Comparison of ENCODE assay signal across 8 cellular contexts in genomic region chr12:131755305-131756113, GRCh38. TPM values are rescaled to one million over a fixed set of nuclear protein-coding genes. Genes with fewer than 3 reads are reported as not detected.
A peak's percentile ranks its signal among the peaks of the same experiment; 100 is the strongest.
DNase-seq lines count a peak whose midpoint lies in the region; ATAC-seq and TF ChIP-seq lines count a peak whose summit lies in the region.

No MANE protein-coding gene starts in this region.

- no TSS peak for BruUV-seq in A673 (replicated peaks; lab: Mats Ljungman, UMichigan)

- intact Hi-C loops in A673 (cut with micrococcal nuclease; ENCODE audit: unreplicated experiment) = loop anchor here (5.0 kb wide), 1 partner anchor 77 kb away; no protein-coding TSS in a partner anchor
- intact Hi-C loops in left colon (cut with DNase I, micrococcal nuclease) = no loop called here
- intact Hi-C loops in prostate gland (cut with DNase I) = no loop called here

- no peaks in the 10 kb centered on the region for H3K27me3 Mint-ChIP-seq in activated CD4-positive, alpha-beta memory T cell treated with anti-CD3 and anti-CD28 coated beads, Interleukin-2, amount 10 ng/mL, durations not matched to agents 7 days and 5 days

- H3K9me3 ChIP-seq in A673 (ENCODE audit: low read depth, low read length, poor library complexity, severe bottlenecking) (no peaks in the 10 kb centered on the region), prostate gland (no peaks in the 10 kb centered on the region)

- peaks cover 75% of the 10 kb centered on the region for H3K36me3 Mint-ChIP-seq in activated CD4-positive, alpha-beta memory T cell treated with anti-CD3 and anti-CD28 coated beads, Interleukin-2, amount 10 ng/mL, durations not matched to agents 7 days and 5 days (ENCODE audit: low read depth)

- H3K4me3 ChIP-seq in A673 (ENCODE audit: low read depth, low read length, poor library complexity, severe bottlenecking) (no peak overlapping the region), prostate gland (no peak overlapping the region)

- CTCF ChIA-PET in A673 (lab: Charles Lee) = no interaction called here
- CTCF ChIA-PET in activated CD4-positive, alpha-beta memory T cell treated with anti-CD3 and anti-CD28 coated beads, Interleukin-2, amount 10 ng/mL, durations not matched to agents 7 days and 5 days (lab: Charles Lee) = interaction anchor here (0.7 to 1.5 kb wide), 9 partner anchors 9 to 75 kb away, joined by 3 to 6 read pairs (median 5); no protein-coding TSS in a partner anchor

- H3K27me3 ChIP-seq in A673 (replicated peaks; ENCODE audit: insufficient read depth, low read depth, low read length, poor library complexity) (no peaks in the 10 kb centered on the region), prostate gland (replicated peaks; ENCODE audit: insufficient read depth) (no peaks in the 10 kb centered on the region)

- H3K9me3 Mint-ChIP-seq in activated CD4-positive, alpha-beta memory T cell treated with anti-CD3 and anti-CD28 coated beads, Interleukin-2, amount 10 ng/mL, durations not matched to agents 7 days and 5 days = peaks cover 2% of the 10 kb centered on the region

- peak; percentile 71 for TF ChIP-seq CTCF in A673 (conservative IDR thresholded peaks at IDR 0.05; ENCODE audit: low read depth, low read length)
- TF ChIP-seq CTCF in prostate gland (IDR thresholded peaks at IDR 0.05) = no peak

- H3K4me3 Mint-ChIP-seq in activated CD4-positive, alpha-beta memory T cell treated with anti-CD3 and anti-CD28 coated beads, Interleukin-2, amount 10 ng/mL, durations not matched to agents 7 days and 5 days = no peak overlapping the region

- H3K27ac Mint-ChIP-seq in activated CD4-positive, alpha-beta memory T cell treated with anti-CD3 and anti-CD28 coated beads, Interleukin-2, amount 10 ng/mL, durations not matched to agents 7 days and 5 days = no peak overlapping the region

- H3K36me3 ChIP-seq in A673 (ENCODE audit: insufficient read depth, low read length, poor library complexity, severe bottlenecking) (peaks cover 69% of the 10 kb centered on the region), prostate gland (peaks cover 22 to 26% of the 10 kb centered on the region in 2 donors)

- POLR2A ChIA-PET in A673 (lab: Charles Lee; ENCODE audit: low non-redundant PET) = interaction anchor here (0.5 kb wide), 1 partner anchor 26 kb away, joined by 3 read pairs; no protein-coding TSS in a partner anchor
- POLR2A ChIA-PET in activated CD4-positive, alpha-beta memory T cell treated with anti-CD3 and anti-CD28 coated beads, Interleukin-2, amount 10 ng/mL, durations not matched to agents 7 days and 5 days (lab: Charles Lee) = no interaction called here

- no peaks in the 10 kb centered on the region for H3K4me1 ChIP-seq in A673 (ENCODE audit: insufficient read depth, low read length, poor library complexity, severe bottlenecking)
- H3K4me1 ChIP-seq in prostate gland (replicated peaks) = no peaks in the 10 kb centered on the region

- ATAC-seq in left colon (peak; percentile 52), GM19452 (IDR thresholded peaks at IDR 0.05; ENCODE audit: unreplicated experiment) (no peak), HG02763 (IDR thresholded peaks at IDR 0.05; ENCODE audit: unreplicated experiment) (no peak)

- H3K27ac ChIP-seq in A673 (ENCODE audit: low read depth, low read length, poor library complexity, severe bottlenecking) (no peak overlapping the region), prostate gland (no peak overlapping the region)

- 82% methylated on average over 16 of the region's 16 CpGs for WGBS in prostate gland

- peaks cover 2% of the 10 kb centered on the region for H3K4me1 Mint-ChIP-seq in activated CD4-positive, alpha-beta memory T cell treated with anti-CD3 and anti-CD28 coated beads, Interleukin-2, amount 10 ng/mL, durations not matched to agents 7 days and 5 days

- TF ChIP-seq POLR2A in prostate gland (IDR thresholded peaks at IDR 0.05) = no peak

- DNase-seq in A673 (ENCODE audit: low spot score) (peak; percentile 68), ELF-1 (ENCODE audit: low read depth, low spot score) (peak; percentile 44), NCI-H1048 (lab: John Stamatoyannopoulos, UW) (peak; percentile 5), left colon (no peak), prostate gland (ENCODE audit: low spot score) (no peak)
- peak; percentile 33 for DNase-seq in activated CD4-positive, alpha-beta memory T cell treated with anti-CD3 and anti-CD28 coated beads, Interleukin-2, amount 10 ng/mL, durations not matched to agents 7 days and 5 days

RNA-seq across cellular contexts. Expression of gene SFSWAP, which starts 44.6 kb away (rescaled TPM):
- total RNA-seq in A673 (2021) (65.4 and 66.4 TPM in 2 replicates), left colon (10 to 100 TPM; 34.2 to 41.1 TPM), prostate gland (10 to 100 TPM; 24.5 to 53.9 TPM)
- total RNA-seq in activated CD4-positive, alpha-beta memory T cell treated with anti-CD3 and anti-CD28 coated beads, Interleukin-2, amount 10 ng/mL, durations not matched to agents 7 days and 5 days = 10 to 100 TPM; 43.7 to 48.0 TPM

Comparison
In these comparisons a context has a peak if more than half of its experiments do, and no peak if none do; other contexts are left out.
1. DNase-seq: peak in A673 (single experiment), ELF-1 (single experiment), NCI-H1048 (single experiment) and activated CD4-positive, alpha-beta memory T cell treated with anti-CD3 and anti-CD28 coated beads, Interleukin-2, amount 10 ng/mL, durations not matched to agents 7 days and 5 days (single experiment); none in left colon (0 of 2) and prostate gland (single experiment).